In genomic region chr16:21520134-21521047, GRCh38 we compare ENCODE assay signal across 8 cellular contexts.
DNase-seq lines count a peak whose midpoint lies in the region; TF ChIP-seq lines count a peak whose summit lies in the region.
"Not testable (repeated sequence)": the region's sequence is repeated elsewhere in the genome, so short reads cannot be mapped to it uniquely, and the experiment has no call there.

No MANE protein-coding gene starts in this region.

- H3K27me3 ChIP-seq in GM06990 (replicated peaks; ENCODE audit: control insufficient read depth, insufficient read depth, low read length); suprapubic skin: not testable (repeated sequence)

- H3K36me3 Mint-ChIP-seq in HFFc6 (ENCODE audit: low read depth), result peaks cover 28% of the 10 kb centered on the region

- not testable (repeated sequence) for H3K36me3 ChIP-seq in GM06990 (ENCODE audit: control insufficient read depth, insufficient read depth, low read length); suprapubic skin

- not testable (repeated sequence) for H3K9me3 Mint-ChIP-seq in HFFc6

- not testable (repeated sequence) for TF ChIP-seq CTCF in GM06990 (IDR thresholded peaks at IDR 0.05; ENCODE audit: insufficient read depth, low read length, poor library complexity, severe bottlenecking); HFFc6 (IDR thresholded peaks at IDR 0.05); suprapubic skin (IDR thresholded peaks at IDR 0.05)

- peak overlapping the region; percentile 100 for H3K4me3 Mint-ChIP-seq in HFFc6

- H3K27me3 Mint-ChIP-seq in HFFc6 (ENCODE audit: insufficient read depth), result peaks cover 15% of the 10 kb centered on the region

- H3K27ac ChIP-seq in suprapubic skin, result peak overlapping the region; percentile 95

- peaks cover 31% of the 10 kb centered on the region for H3K4me1 Mint-ChIP-seq in HFFc6 (ENCODE audit: low read depth)

- H3K4me3 ChIP-seq in GM06990 (replicated peaks; ENCODE audit: low read depth, low read length) (peak overlapping the region; percentile 70), suprapubic skin (peak overlapping the region; percentile 65)

- not testable (repeated sequence) for TF ChIP-seq EP300 in suprapubic skin (IDR thresholded peaks at IDR 0.05)

- 5% methylated on average over 20 of the region's 101 CpGs for WGBS in suprapubic skin

- peaks cover 46% of the 10 kb centered on the region for H3K4me1 ChIP-seq in suprapubic skin

- H3K27ac Mint-ChIP-seq in HFFc6, result peak overlapping the region; percentile 98

- TF ChIP-seq POLR2A in suprapubic skin (IDR thresholded peaks at IDR 0.05), result peak in 1 of 2 donors; percentile 82

- H3K9me3 ChIP-seq in suprapubic skin, result not testable (repeated sequence)

- DNase-seq in GM06990 (ENCODE audit: extremely low read depth, insufficient read length) (peak; percentile 97), HFFc6 (peak; percentile 90), MV-4-11 (lab: John Stamatoyannopoulos, UW) (peak; percentile 87), SK-N-DZ (ENCODE audit: low spot score) (peak; percentile 98), globus pallidus (ENCODE audit: low spot score) (peak; percentile 97), occipital lobe (lab: John Stamatoyannopoulos, UW) (peak; percentile 96), suprapubic skin (ENCODE audit: low spot score in 2 of 2) (peak; percentile 98 to 99)
- peak; percentile 98 for DNase-seq in activated naive CD4-positive, alpha-beta T cell treated with anti-CD3 and anti-CD28 coated beads, Interleukin-2, amount 50 U/mL, for 16 hours

Comparison
In these comparisons a context has a peak if more than half of its experiments do, and no peak if none do; other contexts are left out.
1. Peak in every context shown above with its lines: DNase-seq, H3K4me3 ChIP-seq and H3K27ac ChIP-seq.